In the genomic region with DNA sequence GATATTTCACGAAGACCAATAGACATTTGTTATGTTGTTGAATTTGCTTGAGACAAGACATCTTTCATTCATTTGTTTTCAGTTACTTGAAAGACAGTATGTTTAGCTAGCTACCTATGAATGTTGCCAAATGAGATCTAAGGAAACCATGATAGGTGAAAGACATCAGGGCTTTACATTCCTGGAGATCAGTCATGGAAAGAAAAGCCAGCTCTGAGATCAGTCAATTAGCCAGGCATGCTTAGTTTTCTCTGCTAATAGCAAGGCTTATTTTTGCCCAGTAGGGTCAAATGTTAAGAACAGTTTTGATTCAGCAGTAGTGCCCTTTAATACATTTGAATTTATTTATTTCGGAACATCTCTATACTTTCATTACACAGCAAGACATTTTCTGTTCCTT, we compare ENCODE assay signal across 23 cellular contexts.
"Had no signal": no experiment of that assay in that cellular context is flagged by ENCODE, and none has a peak within 500 bp of the region (broad histone marks: within the 10 kb centered on the region; RNA-seq: fewer than 3 reads in every experiment).

No MANE protein-coding gene starts in this region.

- H3K36me3 ChIP-seq: right lobe of liver, upper lobe of right lung had no signal

- H3K27me3 ChIP-seq: right lobe of liver, upper lobe of right lung had no signal

- H3K27ac ChIP-seq: epithelial cell of prostate, right lobe of liver, upper lobe of right lung had no signal

- H3K4me3 Mint-ChIP-seq: activated CD4-positive, alpha-beta memory T cell treated with anti-CD3 and anti-CD28 coated beads, Interleukin-2, amount 10 ng/mL, durations not matched to agents 7 days and 5 days; activated CD4-positive, alpha-beta T cell treated with anti-CD3 and anti-CD28 coated beads, Interleukin-2, amount 10 ng/mL, durations not matched to agents 24 days and 14 days; activated T-cell treated with anti-CD3 and anti-CD28 coated beads, Interleukin-2, amount 50 U/mL, for 4 hours; central memory CD8-positive, alpha-beta T cell; dendritic cell treated with granulocyte-macrophage colony-stimulating factor and Interleukin-4, amounts not matched to agents 40 ng/mL and 50 ng/mL, for 4 days; naive thymus-derived CD8-positive, alpha-beta T cell; stimulated activated memory B cell treated with anti-CD40 and anti-IgM and Interleukin-4, amounts not matched to agents 10 μg/mL and 1 μg/mL and 100 μg/mL, for 72 hours; stimulated activated naive CD8-positive, alpha-beta T cell treated with anti-CD3 and anti-CD28 coated beads, Interleukin-15, amount 100 ng/mL, for 72 hours; T-helper 17 cell had no signal

- H3K4me1 ChIP-seq: right lobe of liver, upper lobe of right lung had no signal

- H3K36me3 Mint-ChIP-seq: activated naive CD4-positive, alpha-beta T cell treated with anti-CD3 and anti-CD28 coated beads, Interleukin-2, amount 50 U/mL, for 72 hours; stimulated activated memory B cell treated with anti-CD40 and anti-IgM and Interleukin-4, amounts not matched to agents 10 μg/mL and 1 μg/mL and 100 μg/mL, for 72 hours had no signal

- ATAC-seq: activated naive CD4-positive, alpha-beta T cell treated with anti-CD3 and anti-CD28 coated beads, Interleukin-2, amount 50 U/mL, for 72 hours; activated T-cell treated with anti-CD3 and anti-CD28 coated beads, Interleukin-2, amount 50 U/mL, for 4 hours; left colon; naive thymus-derived CD8-positive, alpha-beta T cell; right lobe of liver; stimulated activated memory B cell treated with anti-CD40 and anti-IgM and Interleukin-4, amounts not matched to agents 10 μg/mL and 1 μg/mL and 100 μg/mL, for 72 hours; stimulated activated naive CD8-positive, alpha-beta T cell treated with anti-CD3 and anti-CD28 coated beads, Interleukin-15, amount 100 ng/mL, for 72 hours; T-helper 17 cell; upper lobe of right lung had no signal

- H3K27me3 Mint-ChIP-seq: activated CD4-positive, alpha-beta memory T cell treated with anti-CD3 and anti-CD28 coated beads, Interleukin-2, amount 10 ng/mL, durations not matched to agents 7 days and 5 days; naive thymus-derived CD8-positive, alpha-beta T cell; stimulated activated memory B cell treated with anti-CD40 and anti-IgM and Interleukin-4, amounts not matched to agents 10 μg/mL and 1 μg/mL and 100 μg/mL, for 72 hours; stimulated activated naive CD8-positive, alpha-beta T cell treated with anti-CD3 and anti-CD28 coated beads, Interleukin-15, amount 100 ng/mL, for 72 hours; T-helper 17 cell had no signal

- H3K4me1 Mint-ChIP-seq: activated CD4-positive, alpha-beta memory T cell treated with anti-CD3 and anti-CD28 coated beads, Interleukin-2, amount 10 ng/mL, durations not matched to agents 7 days and 5 days; activated CD4-positive, alpha-beta T cell treated with anti-CD3 and anti-CD28 coated beads, Interleukin-2, amount 10 ng/mL, durations not matched to agents 24 days and 14 days; central memory CD8-positive, alpha-beta T cell; stimulated activated memory B cell treated with anti-CD40 and anti-IgM and Interleukin-4, amounts not matched to agents 10 μg/mL and 1 μg/mL and 100 μg/mL, for 72 hours; stimulated activated naive CD8-positive, alpha-beta T cell treated with anti-CD3 and anti-CD28 coated beads, Interleukin-15, amount 100 ng/mL, for 72 hours had no signal

- DNase-seq: activated CD4-positive, alpha-beta memory T cell treated with anti-CD3 and anti-CD28 coated beads, Interleukin-2, amount 10 ng/mL, durations not matched to agents 7 days and 5 days; activated CD4-positive, alpha-beta T cell treated with anti-CD3 and anti-CD28 coated beads, Interleukin-2, amount 10 ng/mL, durations not matched to agents 24 days and 14 days; activated CD4-positive, CD25-positive, alpha-beta regulatory T cell treated with anti-CD3 and anti-CD28 coated beads, Interleukin-2, amount 50 U/mL, for 72 hours; activated T-cell treated with anti-CD3 and anti-CD28 coated beads, Interleukin-2, amount 50 U/mL, for 4 hours; effector CD4-positive, alpha-beta T cell; glutamatergic neuron; left colon; midbrain; naive thymus-derived CD8-positive, alpha-beta T cell; right lobe of liver; stimulated activated CD4-positive, alpha-beta T cell treated with anti-CD3 and anti-CD28 coated beads, Interleukin-12 subunit alpha, Interleukin-12 subunit beta, amount 100 ng/mL, for 4 hours; stimulated activated CD4-positive, alpha-beta T cell treated with anti-CD3 and anti-CD28 coated beads, Interleukin-4, amount 100 ng/mL, for 4 hours; stimulated activated CD8-positive, alpha-beta memory T cell treated with anti-CD3 and anti-CD28 coated beads, Interleukin-4, amount 100 ng/mL, for 48 hours; stimulated activated naive CD8-positive, alpha-beta T cell treated with anti-CD3 and anti-CD28 coated beads, Interleukin-15, amount 100 ng/mL, for 72 hours; substantia nigra; T-helper 17 cell; upper lobe of right lung had no signal

- H3K9me3 Mint-ChIP-seq: activated naive CD4-positive, alpha-beta T cell treated with anti-CD3 and anti-CD28 coated beads, Interleukin-2, amount 50 U/mL, for 72 hours; activated T-cell treated with anti-CD3 and anti-CD28 coated beads, Interleukin-2, amount 50 U/mL, for 4 hours; central memory CD8-positive, alpha-beta T cell; dendritic cell treated with granulocyte-macrophage colony-stimulating factor and Interleukin-4, amounts not matched to agents 40 ng/mL and 50 ng/mL, for 4 days; stimulated activated naive CD8-positive, alpha-beta T cell treated with anti-CD3 and anti-CD28 coated beads, Interleukin-15, amount 100 ng/mL, for 72 hours had no signal

- H3K27ac Mint-ChIP-seq: activated CD4-positive, alpha-beta memory T cell treated with anti-CD3 and anti-CD28 coated beads, Interleukin-2, amount 10 ng/mL, durations not matched to agents 7 days and 5 days; activated CD4-positive, alpha-beta T cell treated with anti-CD3 and anti-CD28 coated beads, Interleukin-2, amount 10 ng/mL, durations not matched to agents 24 days and 14 days; activated naive CD4-positive, alpha-beta T cell treated with anti-CD3 and anti-CD28 coated beads, Interleukin-2, amount 50 U/mL, for 72 hours; activated T-helper 2 cell treated with anti-CD3 and anti-CD28 coated beads, Interferon-gamma antibody, Interleukin-2, Interleukin-4, amounts not matched to agents 10 μg/mL and 5 μg/mL and 100 μg/mL, durations not matched to agents 14 hours and 24 hours and 36 hours; dendritic cell treated with granulocyte-macrophage colony-stimulating factor and Interleukin-4, amounts not matched to agents 40 ng/mL and 50 ng/mL, for 4 days; naive thymus-derived CD8-positive, alpha-beta T cell; stimulated activated memory B cell treated with anti-CD40 and anti-IgM and Interleukin-4, amounts not matched to agents 10 μg/mL and 1 μg/mL and 100 μg/mL, for 72 hours; stimulated activated naive CD8-positive, alpha-beta T cell treated with anti-CD3 and anti-CD28 coated beads, Interleukin-15, amount 100 ng/mL, for 72 hours; T-helper 17 cell had no signal

- H3K9me3 ChIP-seq: right lobe of liver, upper lobe of right lung had no signal

- H3K4me3 ChIP-seq: right lobe of liver, upper lobe of right lung had no signal
